ENCODE assay signal across 1 cellular context in genomic region chr14:20675669-20676068, GRCh38.
TF ChIP-seq lines count a peak whose summit lies in the region.

No MANE protein-coding gene starts in this region.

TF ChIP-seq in GM12878, 131 proteins besides CTCF, POLR2A, EP300 and RAD21:
- TF ChIP-seq RELB (IDR thresholded peaks at IDR 0.05; ENCODE audit: low read depth): no peak
- TF ChIP-seq CBX5 (IDR thresholded peaks at IDR 0.05; ENCODE audit: low read depth): no peak
- TF ChIP-seq CREB1 (IDR thresholded peaks at IDR 0.05; ENCODE audit: low read depth): 0 out of 2 replicates have a peak, but pooled peaks have one; percentile 22
- peak; percentile 27; the same call in 1 of the 2 replicates for TF ChIP-seq RUNX3 (IDR thresholded peaks at IDR 0.05; ENCODE audit: low read length)
- no peak for TF ChIP-seq NKRF (conservative IDR thresholded peaks at IDR 0.05)
- TF ChIP-seq MTA2 (IDR thresholded peaks at IDR 0.05; ENCODE audit: low read depth): peak; percentile 72
- peak; percentile 25 for TF ChIP-seq MEF2B (IDR thresholded peaks at IDR 0.05; ENCODE audit: partially characterized antibody, poor library complexity, severe bottlenecking)
- TF ChIP-seq JUNB (IDR thresholded peaks at IDR 0.05): peak; percentile 62
- TF ChIP-seq BCL11A (IDR thresholded peaks at IDR 0.05; ENCODE audit: low read depth, low read length): 0 out of 2 replicates have a peak, but pooled peaks have one; percentile 45
- no peak for TF ChIP-seq HCFC1 (IDR thresholded peaks at IDR 0.05; ENCODE audit: low read length)
- no peak for TF ChIP-seq PRDM15 (CRISPR knock-in tag; IDR thresholded peaks at IDR 0.05)
- TF ChIP-seq IRF4 (IDR thresholded peaks at IDR 0.05; ENCODE audit: low read depth, low read length): 0 out of 2 replicates have a peak, but pooled peaks have one; percentile 22
- no peak for TF ChIP-seq BRCA1 (IDR thresholded peaks at IDR 0.05; ENCODE audit: low read depth, low read length)
- 0 out of 2 replicates have a peak, but pooled peaks have one; percentile 23 for TF ChIP-seq CREM (IDR thresholded peaks at IDR 0.05; ENCODE audit: low read depth)
- TF ChIP-seq EZH2 (IDR thresholded peaks at IDR 0.05; ENCODE audit: borderline replicate concordance, control insufficient read depth, low read depth, low read length): no peak
- TF ChIP-seq CBX3 (IDR thresholded peaks at IDR 0.05; ENCODE audit: borderline replicate concordance, low read depth): no peak
